1 cellular context compared by ENCODE assay signal in genomic region chr16:83968483-83968865, GRCh38.
TF ChIP-seq lines count a peak whose summit lies in the region.

No MANE protein-coding gene starts in this region.

TF ChIP-seq in HepG2, 621 proteins besides CTCF, POLR2A, EP300 and RAD21:
- TF ChIP-seq MTA1 (CRISPR knock-in tag; IDR thresholded peaks at IDR 0.05; ENCODE audit: borderline replicate concordance), result no peak
- TF ChIP-seq ZMAT3 (CRISPR knock-in tag; conservative IDR thresholded peaks at IDR 0.05), result no peak
- TF ChIP-seq FOXO1 (CRISPR knock-in tag; IDR thresholded peaks at IDR 0.05), result no peak
- TF ChIP-seq HOMEZ (CRISPR knock-in tag; IDR thresholded peaks at IDR 0.05; ENCODE audit: low read depth), result no peak
- no peak for TF ChIP-seq NONO (IDR thresholded peaks at IDR 0.05)
- TF ChIP-seq NONO (CRISPR knock-in tag; conservative IDR thresholded peaks at IDR 0.05), result no peak
- no peak for TF ChIP-seq HOXD1 (CRISPR knock-in tag; IDR thresholded peaks at IDR 0.05)
- no peak for TF ChIP-seq TEAD2 (CRISPR knock-in tag; IDR thresholded peaks at IDR 0.05)
- no peak for TF ChIP-seq SNAPC5 (CRISPR knock-in tag; IDR thresholded peaks at IDR 0.05; ENCODE audit: borderline replicate concordance)
- no peak for TF ChIP-seq BCL6 (CRISPR knock-in tag; IDR thresholded peaks at IDR 0.05)
- no peak for TF ChIP-seq THAP9 (CRISPR knock-in tag; IDR thresholded peaks at IDR 0.05; ENCODE audit: borderline replicate concordance)
- TF ChIP-seq SP2 (CRISPR knock-in tag; IDR thresholded peaks at IDR 0.05), result no peak
- TF ChIP-seq ZNF816 (CRISPR knock-in tag; IDR thresholded peaks at IDR 0.05; ENCODE audit: borderline replicate concordance), result no peak
- no peak for TF ChIP-seq ZNF496 (CRISPR knock-in tag; IDR thresholded peaks at IDR 0.05; ENCODE audit: insufficient replicate concordance)
- no peak for TF ChIP-seq DNMT1 (CRISPR knock-in tag; IDR thresholded peaks at IDR 0.05)
- TF ChIP-seq PHF5A (CRISPR knock-in tag; IDR thresholded peaks at IDR 0.05; ENCODE audit: low read depth, unreplicated experiment), result no peak
- TF ChIP-seq SMARCC2 (IDR thresholded peaks at IDR 0.05), result no peak
